In the genomic region with DNA sequence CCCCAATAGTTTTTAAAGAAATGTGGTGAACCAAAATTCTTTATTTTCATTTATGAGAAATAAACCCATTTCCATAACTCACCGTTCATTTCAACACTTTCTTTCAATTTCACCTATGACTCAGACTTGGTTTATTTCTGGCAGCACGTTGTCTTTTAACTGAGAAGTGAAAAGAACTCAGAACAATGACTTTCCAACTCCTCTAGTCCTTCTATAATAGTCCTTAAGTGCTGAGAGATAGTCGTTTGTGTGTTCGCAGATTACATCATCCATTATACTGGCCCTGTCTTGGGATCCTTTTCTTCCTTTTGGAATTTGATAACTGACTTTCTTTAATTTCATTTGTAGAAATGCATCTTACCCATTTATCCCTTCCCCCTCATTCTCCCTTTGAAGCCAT, we compare ENCODE assay signal across 10 cellular contexts.
DNase-seq lines count a peak whose midpoint lies in the region; ATAC-seq, FAIRE-seq and TF ChIP-seq lines count a peak whose summit lies in the region.
"Had no signal": no experiment of that assay in that cellular context is flagged by ENCODE, and none has a peak within 500 bp of the region (broad histone marks: within the 10 kb centered on the region; RNA-seq: fewer than 3 reads in every experiment).

No MANE protein-coding gene starts in this region.

- H3K4me1 ChIP-seq in BE2C, result no peaks in the 10 kb centered on the region

- no peaks in the 10 kb centered on the region for H3K9me3 Mint-ChIP-seq in activated T-cell treated with anti-CD3 and anti-CD28 coated beads, Interleukin-2, amount 50 U/mL, for 4 hours
- H3K9me3 Mint-ChIP-seq: central memory CD8-positive, alpha-beta T cell had no signal

- no peak for FAIRE-seq in frontal cortex (lab: Jason Lieb, UNC)

- no peaks in the 10 kb centered on the region for H3K27me3 ChIP-seq in BE2C

- peaks cover 21% of the 10 kb centered on the region for H3K4me1 Mint-ChIP-seq in activated T-cell treated with anti-CD3 and anti-CD28 coated beads, Interleukin-2, amount 50 U/mL, for 4 hours (ENCODE audit: low read depth)
- H3K4me1 Mint-ChIP-seq: central memory CD8-positive, alpha-beta T cell had no signal

- ATAC-seq in activated T-cell treated with anti-CD3 and anti-CD28 coated beads, Interleukin-2, amount 50 U/mL, for 4 hours, result peak; percentile 72 to 77
- ATAC-seq in HG02588 (IDR thresholded peaks at IDR 0.05; ENCODE audit: unreplicated experiment) (peak; percentile 70), HG03575 (IDR thresholded peaks at IDR 0.05; ENCODE audit: extremely low read depth, insufficient number of reproducible peaks, low FRiP score, unreplicated experiment) (peak; percentile 43), HG03097 (IDR thresholded peaks at IDR 0.05; ENCODE audit: low FRiP score, unreplicated experiment) (no peak)

- no peak for DNase-seq in activated T-cell treated with anti-CD3 and anti-CD28 coated beads, Interleukin-2, amount 50 U/mL, for 4 hours
- no peak for DNase-seq in activated T-cell treated with anti-CD3 and anti-CD28 coated beads, Interleukin-2, amount 50 U/mL, for 48 hours
- DNase-seq in putamen (ENCODE audit: low spot score) (peak; percentile 3), BE2C (no peak), frontal cortex (ENCODE audit: low spot score in 2 of 2) (no peak)
- DNase-seq: NCI-H2081 had no signal

- H3K36me3 ChIP-seq in BE2C, result no peaks in the 10 kb centered on the region

- no peak for TF ChIP-seq CTCF in BE2C (IDR thresholded peaks at IDR 0.05; ENCODE audit: low read depth, low read length)

- H3K4me3 ChIP-seq in BE2C (ENCODE audit: low read depth, low read length), result no peak overlapping the region

- no peaks in the 10 kb centered on the region for H3K27me3 Mint-ChIP-seq in activated T-cell treated with anti-CD3 and anti-CD28 coated beads, Interleukin-2, amount 50 U/mL, for 4 hours (ENCODE audit: low read depth)
- H3K27me3 Mint-ChIP-seq: central memory CD8-positive, alpha-beta T cell had no signal

- no peaks in the 10 kb centered on the region for H3K9me3 ChIP-seq in BE2C

- no peaks in the 10 kb centered on the region for H3K36me3 Mint-ChIP-seq in activated T-cell treated with anti-CD3 and anti-CD28 coated beads, Interleukin-2, amount 50 U/mL, for 4 hours (ENCODE audit: insufficient read depth)

- H3K4me3 Mint-ChIP-seq in activated T-cell treated with anti-CD3 and anti-CD28 coated beads, Interleukin-2, amount 50 U/mL, for 4 hours, result peak overlapping the region; percentile 21
- H3K4me3 Mint-ChIP-seq: central memory CD8-positive, alpha-beta T cell had no signal
